7 cellular contexts compared by ENCODE assay signal in the genomic region with DNA sequence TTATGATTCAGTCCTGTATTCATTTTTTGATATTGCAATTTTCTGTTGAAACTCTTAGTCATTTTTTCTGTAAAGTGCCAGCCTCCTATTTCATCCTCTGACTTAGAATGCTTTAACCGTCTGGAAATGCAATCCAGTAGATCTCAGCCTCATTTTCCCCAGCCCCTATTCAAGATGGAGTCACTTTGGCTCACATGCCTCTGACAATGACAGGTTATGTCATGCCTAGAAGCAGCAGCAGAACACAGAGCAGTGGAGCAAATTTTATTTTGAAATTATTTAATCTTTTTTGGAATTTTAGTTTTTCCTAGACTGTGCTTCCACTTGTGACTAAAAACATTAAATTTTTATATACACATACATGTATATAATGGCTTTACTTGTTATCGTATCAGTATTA.
"Had no signal": no experiment of that assay in that cellular context is flagged by ENCODE, and none has a peak within 500 bp of the region (broad histone marks: within the 10 kb centered on the region; RNA-seq: fewer than 3 reads in every experiment).

No MANE protein-coding gene starts in this region.

- H3K27ac ChIP-seq: GM23248 had no signal

- DNase-seq: GM23248, H9, HCEC 1CT, IMR-90 had no signal

- FAIRE-seq: H1, H54, HTR-8/SVneo had no signal

- H3K9ac ChIP-seq: GM23248 had no signal

- H2AFZ ChIP-seq: GM23248 had no signal

- H3K4me3 ChIP-seq: GM23248 had no signal
